Comparison of ENCODE assay signal across 1 cellular context in the genomic region with DNA sequence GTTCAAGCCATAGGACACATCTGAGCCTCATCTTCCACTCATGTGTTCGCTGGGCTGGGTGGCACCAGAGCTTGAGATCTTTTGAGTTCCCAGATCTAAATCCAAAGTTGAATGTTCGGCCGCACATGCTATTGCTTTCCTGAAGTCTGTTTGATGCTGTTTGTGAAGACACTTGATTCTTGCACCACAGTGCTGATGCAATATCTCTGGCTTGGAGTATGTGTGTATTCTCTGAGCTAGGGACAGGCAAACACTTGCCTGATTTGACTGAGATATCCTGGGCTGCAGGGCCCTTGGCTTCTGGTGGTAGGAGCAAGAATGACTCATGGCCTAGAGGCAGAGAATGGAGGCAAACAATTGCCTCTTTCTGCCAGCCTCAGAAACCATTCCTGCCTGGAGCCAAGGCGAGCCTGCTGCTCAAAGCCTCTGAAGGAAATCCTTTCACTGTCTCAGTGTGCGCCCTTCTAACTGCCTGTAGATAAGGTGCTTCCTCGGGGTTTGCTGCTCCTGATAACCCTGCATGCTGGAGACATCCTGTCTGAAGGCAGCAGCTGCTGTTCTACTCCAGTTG.
TF ChIP-seq lines count a peak whose summit lies in the region.

No MANE protein-coding gene starts in this region.

TF ChIP-seq in HepG2, 621 proteins besides CTCF, POLR2A, EP300 and RAD21 (continued from another document):
- TF ChIP-seq, protein P1, sequence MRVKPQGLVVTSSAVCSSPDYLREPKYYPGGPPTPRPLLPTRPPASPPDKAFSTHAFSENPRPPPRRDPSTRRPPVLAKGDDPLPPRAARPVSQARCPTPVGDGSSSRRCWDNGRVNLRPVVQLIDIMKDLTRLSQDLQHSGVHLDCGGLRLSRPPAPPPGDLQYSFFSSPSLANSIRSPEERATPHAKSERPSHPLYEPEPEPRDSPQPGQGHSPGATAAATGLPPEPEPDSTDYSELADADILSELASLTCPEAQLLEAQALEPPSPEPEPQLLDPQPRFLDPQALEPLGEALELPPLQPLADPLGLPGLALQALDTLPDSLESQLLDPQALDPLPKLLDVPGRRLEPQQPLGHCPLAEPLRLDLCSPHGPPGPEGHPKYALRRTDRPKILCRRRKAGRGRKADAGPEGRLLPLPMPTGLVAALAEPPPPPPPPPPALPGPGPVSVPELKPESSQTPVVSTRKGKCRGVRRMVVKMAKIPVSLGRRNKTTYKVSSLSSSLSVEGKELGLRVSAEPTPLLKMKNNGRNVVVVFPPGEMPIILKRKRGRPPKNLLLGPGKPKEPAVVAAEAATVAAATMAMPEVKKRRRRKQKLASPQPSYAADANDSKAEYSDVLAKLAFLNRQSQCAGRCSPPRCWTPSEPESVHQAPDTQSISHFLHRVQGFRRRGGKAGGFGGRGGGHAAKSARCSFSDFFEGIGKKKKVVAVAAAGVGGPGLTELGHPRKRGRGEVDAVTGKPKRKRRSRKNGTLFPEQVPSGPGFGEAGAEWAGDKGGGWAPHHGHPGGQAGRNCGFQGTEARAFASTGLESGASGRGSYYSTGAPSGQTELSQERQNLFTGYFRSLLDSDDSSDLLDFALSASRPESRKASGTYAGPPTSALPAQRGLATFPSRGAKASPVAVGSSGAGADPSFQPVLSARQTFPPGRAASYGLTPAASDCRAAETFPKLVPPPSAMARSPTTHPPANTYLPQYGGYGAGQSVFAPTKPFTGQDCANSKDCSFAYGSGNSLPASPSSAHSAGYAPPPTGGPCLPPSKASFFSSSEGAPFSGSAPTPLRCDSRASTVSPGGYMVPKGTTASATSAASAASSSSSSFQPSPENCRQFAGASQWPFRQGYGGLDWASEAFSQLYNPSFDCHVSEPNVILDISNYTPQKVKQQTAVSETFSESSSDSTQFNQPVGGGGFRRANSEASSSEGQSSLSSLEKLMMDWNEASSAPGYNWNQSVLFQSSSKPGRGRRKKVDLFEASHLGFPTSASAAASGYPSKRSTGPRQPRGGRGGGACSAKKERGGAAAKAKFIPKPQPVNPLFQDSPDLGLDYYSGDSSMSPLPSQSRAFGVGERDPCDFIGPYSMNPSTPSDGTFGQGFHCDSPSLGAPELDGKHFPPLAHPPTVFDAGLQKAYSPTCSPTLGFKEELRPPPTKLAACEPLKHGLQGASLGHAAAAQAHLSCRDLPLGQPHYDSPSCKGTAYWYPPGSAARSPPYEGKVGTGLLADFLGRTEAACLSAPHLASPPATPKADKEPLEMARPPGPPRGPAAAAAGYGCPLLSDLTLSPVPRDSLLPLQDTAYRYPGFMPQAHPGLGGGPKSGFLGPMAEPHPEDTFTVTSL (CRISPR knock-in tag; IDR thresholded peaks at IDR 0.05; ENCODE audit: borderline replicate concordance) = no peak
- TF ChIP-seq ZNF543 (CRISPR knock-in tag; IDR thresholded peaks at IDR 0.05) (no peak), FOXJ3 (CRISPR knock-in tag; IDR thresholded peaks at IDR 0.05; ENCODE audit: borderline replicate concordance) (peak; percentile 78; the same call in 1 of the 2 replicates)
